1 cellular context compared by ENCODE assay signal in genomic region chr10:92142512-92142911, GRCh38.
TF ChIP-seq lines count a peak whose summit lies in the region.

No MANE protein-coding gene starts in this region.

TF ChIP-seq in WTC11, 78 proteins besides CTCF, POLR2A, EP300 and RAD21 (continued from another document):
- TF ChIP-seq ARID4B (CRISPR knock-in tag; IDR thresholded peaks at IDR 0.05; ENCODE audit: borderline replicate concordance) (no peak), HMGXB4 (CRISPR knock-in tag; IDR thresholded peaks at IDR 0.05) (no peak), STAT6 (CRISPR knock-in tag; conservative IDR thresholded peaks at IDR 0.05; ENCODE audit: low read depth) (no peak), RELA (CRISPR knock-in tag; IDR thresholded peaks at IDR 0.05; ENCODE audit: borderline replicate concordance) (no peak), E2F1 (CRISPR knock-in tag; IDR thresholded peaks at IDR 0.05) (no peak), TEAD4 (CRISPR knock-in tag; IDR thresholded peaks at IDR 0.05) (no peak), ELF4 (CRISPR knock-in tag; IDR thresholded peaks at IDR 0.05; ENCODE audit: low read depth) (no peak), USF2 (CRISPR knock-in tag; IDR thresholded peaks at IDR 0.05) (no peak), OVOL2 (CRISPR knock-in tag; IDR thresholded peaks at IDR 0.05; ENCODE audit: borderline replicate concordance) (no peak), ZBTB21 (CRISPR knock-in tag; IDR thresholded peaks at IDR 0.05; ENCODE audit: borderline replicate concordance) (no peak), MLX (CRISPR knock-in tag; IDR thresholded peaks at IDR 0.05) (no peak), USF1 (CRISPR knock-in tag; IDR thresholded peaks at IDR 0.05) (no peak)
